ENCODE assay signal across 26 cellular contexts in genomic region chr9:15101046-15101445, GRCh38.
"Had no signal": no experiment of that assay in that cellular context is flagged by ENCODE, and none has a peak within 500 bp of the region (broad histone marks: within the 10 kb centered on the region; RNA-seq: fewer than 3 reads in every experiment).

No MANE protein-coding gene starts in this region.

- H3K9me3 ChIP-seq: colonic mucosa, esophagus muscularis mucosa, heart left ventricle, right lobe of liver, thoracic aorta, upper lobe of right lung had no signal

- ATAC-seq: activated naive CD8-positive, alpha-beta T cell treated with anti-CD3 and anti-CD28 coated beads, Interleukin-2, amount 50 U/mL, for 24 hours; heart left ventricle; left cardiac atrium; naive thymus-derived CD4-positive, alpha-beta T cell; right lobe of liver; T-helper 17 cell; upper lobe of right lung had no signal

- H3K36me3 ChIP-seq: brain microvascular endothelial cell, colonic mucosa, esophagus muscularis mucosa, heart left ventricle, neural progenitor cell, right lobe of liver, thoracic aorta, upper lobe of right lung had no signal

- H3K4me2 ChIP-seq: neural progenitor cell had no signal

- H3K4me1 ChIP-seq: colonic mucosa, esophagus muscularis mucosa, heart left ventricle, neural progenitor cell, right lobe of liver had no signal

- H3K27me3 ChIP-seq: brain microvascular endothelial cell, colonic mucosa, esophagus muscularis mucosa, heart left ventricle, neural progenitor cell, right lobe of liver, upper lobe of right lung had no signal

- H3K4me1 Mint-ChIP-seq: activated naive CD8-positive, alpha-beta T cell treated with anti-CD3 and anti-CD28 coated beads, Interleukin-2, amount 50 U/mL, for 24 hours; central memory CD8-positive, alpha-beta T cell; neural progenitor cell had no signal

- H3K36me3 Mint-ChIP-seq: activated CD4-positive, alpha-beta memory T cell treated with anti-CD3 and anti-CD28 coated beads for 36 hours; naive thymus-derived CD4-positive, alpha-beta T cell; neural progenitor cell had no signal

- H3K27ac Mint-ChIP-seq: activated CD4-positive, alpha-beta memory T cell treated with anti-CD3 and anti-CD28 coated beads for 36 hours; activated naive CD8-positive, alpha-beta T cell treated with anti-CD3 and anti-CD28 coated beads, Interleukin-2, amount 50 U/mL, for 24 hours; naive thymus-derived CD4-positive, alpha-beta T cell; neural progenitor cell had no signal

- H3K4me3 ChIP-seq: colonic mucosa, esophagus muscularis mucosa, heart left ventricle, neural progenitor cell, right lobe of liver, thoracic aorta, upper lobe of right lung had no signal

- H3K4me3 Mint-ChIP-seq: activated CD4-positive, alpha-beta memory T cell treated with anti-CD3 and anti-CD28 coated beads for 36 hours; activated naive CD8-positive, alpha-beta T cell treated with anti-CD3 and anti-CD28 coated beads, Interleukin-2, amount 50 U/mL, for 24 hours; central memory CD8-positive, alpha-beta T cell; naive thymus-derived CD4-positive, alpha-beta T cell; neural progenitor cell; T-helper 17 cell had no signal

- DNase-seq: activated CD4-positive, alpha-beta memory T cell treated with anti-CD3 and anti-CD28 coated beads for 36 hours; activated CD4-positive, alpha-beta T cell treated with anti-CD3 and anti-CD28 coated beads for 48 hours; activated CD4-positive, CD25-positive, alpha-beta regulatory T cell; activated effector memory CD4-positive, alpha-beta T cell treated with Interleukin-2 at 50 U/mL for 16 hours; activated naive CD4-positive, alpha-beta T cell treated with anti-CD3 and anti-CD28 coated beads, Interleukin-2, amount 50 U/mL, for 16 hours; activated naive CD8-positive, alpha-beta T cell treated with anti-CD3 and anti-CD28 coated beads, Interleukin-2, amount 50 U/mL, for 24 hours; activated T-cell treated with anti-CD3 and anti-CD28 coated beads, Interleukin-2, amount 50 U/mL, for 48 hours; aorta; brain microvascular endothelial cell; colonic mucosa; heart left ventricle; islet precursor cell; left cardiac atrium; mesendoderm; naive thymus-derived CD4-positive, alpha-beta T cell; posterior cingulate gyrus; right lobe of liver; stimulated activated CD4-positive, alpha-beta T cell treated with anti-CD3 and anti-CD28 coated beads, Interleukin-4, amount 100 ng/mL, for 1 hour; stimulated activated naive CD4-positive, alpha-beta T cell treated with Interleukin-2 at 50 U/mL for 16 hours; SW 1271; T-helper 17 cell; upper lobe of right lung had no signal

- H3K9me3 Mint-ChIP-seq: activated CD4-positive, alpha-beta memory T cell treated with anti-CD3 and anti-CD28 coated beads for 36 hours; activated naive CD8-positive, alpha-beta T cell treated with anti-CD3 and anti-CD28 coated beads, Interleukin-2, amount 50 U/mL, for 24 hours; central memory CD8-positive, alpha-beta T cell; naive thymus-derived CD4-positive, alpha-beta T cell; neural progenitor cell had no signal

- H3K27ac ChIP-seq: brain microvascular endothelial cell, colonic mucosa, esophagus muscularis mucosa, neural progenitor cell, right lobe of liver, thoracic aorta, upper lobe of right lung had no signal

- H2AFZ ChIP-seq: neural progenitor cell had no signal

- H3K9ac ChIP-seq: neural progenitor cell had no signal
